Comparison of ENCODE assay signal across 34 cellular contexts in genomic region chr4:74878323-74878722, GRCh38. TPM values are rescaled to one million over a fixed set of nuclear protein-coding genes. Genes with fewer than 3 reads are reported as not detected.
"Had no signal": no experiment of that assay in that cellular context is flagged by ENCODE, and none has a peak within 500 bp of the region (broad histone marks: within the 10 kb centered on the region; RNA-seq: fewer than 3 reads in every experiment).

No MANE protein-coding gene starts in this region.

- H3K4me1 ChIP-seq: Peyer's patch, SJSA1 had no signal

- H3K27ac ChIP-seq: brain microvascular endothelial cell, Peyer's patch, SJSA1, WERI-Rb-1 had no signal

- ATAC-seq: activated CD8-positive, alpha-beta T cell treated with anti-CD3 and anti-CD28 coated beads for 36 hours; activated T-cell treated with anti-CD3 and anti-CD28 coated beads, Interleukin-2, amount 50 U/mL, for 72 hours; activated T-helper 17 cell treated with anti-CD3 and anti-CD28 coated beads, Interleukin-2, amount 50 U/mL, for 72 hours; PC-3 had no signal

- H3K4me3 ChIP-seq: Peyer's patch, SJSA1 had no signal

- H3K9me3 ChIP-seq: Peyer's patch, SJSA1 had no signal

- H3K27me3 ChIP-seq: brain microvascular endothelial cell, Peyer's patch, SJSA1 had no signal

- H3K36me3 ChIP-seq: brain microvascular endothelial cell, Peyer's patch, SJSA1, WERI-Rb-1 had no signal

- DNase-seq: activated CD4-positive, alpha-beta T cell treated with anti-CD3 and anti-CD28 coated beads, Interleukin-2, amount 10 ng/mL, durations not matched to agents 24 days and 14 days; activated CD4-positive, alpha-beta T cell treated with anti-CD3 and anti-CD28 coated beads, Interleukin-2, amount 50 U/mL, for 4 hours; activated CD4-positive, CD25-positive, alpha-beta regulatory T cell; activated CD8-positive, alpha-beta T cell treated with anti-CD3 and anti-CD28 coated beads for 36 hours; activated effector memory CD4-positive, alpha-beta T cell treated with anti-CD3 and anti-CD28 coated beads, Interleukin-2, amount 50 U/mL, for 16 hours; activated naive CD4-positive, alpha-beta T cell; activated naive CD4-positive, alpha-beta T cell treated with anti-CD3 and anti-CD28 coated beads, Interleukin-2, amount 50 U/mL, for 16 hours; activated naive CD8-positive, alpha-beta T cell treated with anti-CD3 and anti-CD28 coated beads for 36 hours; activated T-cell treated with anti-CD3 and anti-CD28 coated beads, Interleukin-2, amount 50 U/mL, for 1 hour; activated T-cell treated with anti-CD3 and anti-CD28 coated beads, Interleukin-2, amount 50 U/mL, for 72 hours; amniotic stem cell; aorta; brain microvascular endothelial cell; central memory CD4-positive, alpha-beta T cell; NCI-H1092 treated with DMSO at 0.1 percent for 48 hours; NCI-H1436; NCI-H1694; NCI-H2029; NCI-H2107; NCI-H2171; NCI-H510A; NCI-H526; NCI-H82; NK-92 treated with Interleukin-12 subunit alpha and Interleukin-12 subunit beta, amount 100 ng/mL, for 24 hours; PC-3; Peyer's patch; RPMI8226; SHP77 treated with DMSO at 0.1 percent for 48 hours; T1000; WERI-Rb-1 had no signal

RNA-seq across cellular contexts. Expression of gene PARM1, which starts 54.6 kb away (rescaled TPM):
- total RNA-seq: activated CD4-positive, alpha-beta T cell treated with anti-CD3 and anti-CD28 coated beads, Interleukin-2, amount 10 ng/mL, durations not matched to agents 24 days and 14 days; SJSA1; T-helper 1 cell treated with Interleukin-12 subunit alpha and Interleukin-12 subunit beta and Interleukin-4 antibody, amounts not matched to agents 30 ng/mL and 1 ng/mL, for 36 hours; T-helper 2 cell treated with Interferon-gamma antibody and Interleukin-4, amounts not matched to agents 100 ng/mL and 5 ng/mL, for 36 hours had no signal
